9 cellular contexts compared by ENCODE assay signal in genomic region chr1:161133220-161133740, GRCh38. TPM values are rescaled to one million over a fixed set of nuclear protein-coding genes. Genes with fewer than 3 reads are reported as not detected.
DNase-seq lines count a peak whose midpoint lies in the region; ATAC-seq, FAIRE-seq and TF ChIP-seq lines count a peak whose summit lies in the region.
"Had no signal": no experiment of that assay in that cellular context is flagged by ENCODE, and none has a peak within 500 bp of the region (broad histone marks: within the 10 kb centered on the region; RNA-seq: fewer than 3 reads in every experiment).

No MANE protein-coding gene starts in this region.

- no peak overlapping the region for H2BK12ac ChIP-seq in H9 (ENCODE audit: insufficient read length, low read depth, low read length)

- no peak overlapping the region for H3K4ac ChIP-seq in H9 (ENCODE audit: low read depth, low read length)

- H3T11ph ChIP-seq in H9 (ENCODE audit: low read length) = no peak overlapping the region

- no peak overlapping the region for H4K5ac ChIP-seq in H9 (ENCODE audit: insufficient read length, low read depth, low read length)

- peak overlapping the region; percentile 99 for H3K4me2 ChIP-seq in H9 (ENCODE audit: insufficient read depth, insufficient read length, low read length)

- H2BK15ac ChIP-seq in H9 (ENCODE audit: low read depth, low read length) = no peak overlapping the region

- peaks cover 18 to 19% of the 10 kb centered on the region in 2 experiments for H3K4me1 Mint-ChIP-seq in H9

- no peak for TF ChIP-seq CTCF in 22Rv1 (IDR thresholded peaks at IDR 0.05)
- TF ChIP-seq CTCF in H9 (conservative IDR thresholded peaks at IDR 0.05) = no peak
- no peak for TF ChIP-seq CTCF in VCaP (conservative IDR thresholded peaks at IDR 0.05)
- no peak for TF ChIP-seq CTCF in kidney (IDR thresholded peaks at IDR 0.05; ENCODE audit: borderline replicate concordance, extremely low read depth, insufficient read depth)

- no peak overlapping the region for H3K27ac Mint-ChIP-seq in H9
- H3K27ac Mint-ChIP-seq: activated naive CD8-positive, alpha-beta T cell treated with anti-CD3 and anti-CD28 coated beads, Interleukin-2, amount 10 ng/mL, durations not matched to agents 7 days and 5 days had no signal

- no peak overlapping the region for H4K8ac ChIP-seq in H9 (replicated peaks; ENCODE audit: insufficient read length, low read depth, low read length)

- peak overlapping the region; percentile 20 for H2BK5ac ChIP-seq in H9 (ENCODE audit: insufficient read length, low read length)

- H2BK120ac ChIP-seq in H9 (ENCODE audit: low read depth, low read length, poor library complexity, severe bottlenecking) = no peak overlapping the region

- H3K4me3 Mint-ChIP-seq in H9 = no peak overlapping the region

- H3K4me3 ChIP-seq in kidney (ENCODE audit: low read length in 2 of 2) = peak overlapping the region; percentile 94 to 96

- no CpG with 5 or more reads among the region's 11 CpGs for WGBS in H9 (ENCODE audit: extremely low coverage, insufficient read length, low lambda C conversion rate)

- H3K36me3 Mint-ChIP-seq in H9 (ENCODE audit: insufficient read depth in 1 of 3, low read depth in 3 of 3) = peaks cover 3 to 22% (median 18%) of the 10 kb centered on the region in 3 experiments; a peak in 5 of 7 replicates

- H2AFZ ChIP-seq in H9 (ENCODE audit: low read length) = peak overlapping the region; percentile 70

- H3K9me3 ChIP-seq in H9 (ENCODE audit: control insufficient read depth, low read depth, low read length) = no peaks in the 10 kb centered on the region
- no peaks in the 10 kb centered on the region for H3K9me3 ChIP-seq in kidney (ENCODE audit: control insufficient read depth in 1 of 2, low read length in 2 of 2)

- H4K20me1 ChIP-seq in H9 (ENCODE audit: control insufficient read depth, insufficient read depth, insufficient read length) = no peaks in the 10 kb centered on the region

- peak overlapping the region; percentile 18 for H3K56ac ChIP-seq in H9 (ENCODE audit: insufficient read length, low read depth, low read length)

- no peaks in the 10 kb centered on the region for H3K27me3 ChIP-seq in H9 (ENCODE audit: insufficient read depth, low read length)

- no peaks in the 10 kb centered on the region for H3K27me3 Mint-ChIP-seq in H9 (ENCODE audit: low read depth)
- H3K27me3 Mint-ChIP-seq: activated naive CD8-positive, alpha-beta T cell treated with anti-CD3 and anti-CD28 coated beads, Interleukin-2, amount 10 ng/mL, durations not matched to agents 7 days and 5 days had no signal

- no peak for FAIRE-seq in kidney (lab: Jason Lieb, UNC)

- in situ Hi-C loops in G401 (cut with HindIII; ENCODE audit: low sequenced_read_pairs) = no loop called here

- no peaks in the 10 kb centered on the region; a peak in 1 of 5 replicates for H3K9me3 Mint-ChIP-seq in H9
- H3K9me3 Mint-ChIP-seq: activated naive CD8-positive, alpha-beta T cell treated with anti-CD3 and anti-CD28 coated beads, Interleukin-2, amount 10 ng/mL, durations not matched to agents 7 days and 5 days had no signal

- DNase-seq in H9 (no peak), kidney (no peak), amniotic stem cell (lab: John Stamatoyannopoulos, UW) (no peak), G401 (ENCODE audit: low spot score) (no peak)
- DNase-seq in activated effector memory CD4-positive, alpha-beta T cell treated with anti-CD3 and anti-CD28 coated beads, Interleukin-2, amount 50 U/mL, for 16 hours = no peak

- H2BK20ac ChIP-seq in H9 (ENCODE audit: low read depth, low read length, poor library complexity, severe bottlenecking) = no peak overlapping the region

- H3K79me2 ChIP-seq in H9 (ENCODE audit: insufficient read depth, low read length) = peaks cover 6% of the 10 kb centered on the region; the same call in 1 of the 2 replicates

- H3K9ac ChIP-seq in H9 (ENCODE audit: extremely low read depth, insufficient read length, low read length) = peak overlapping the region; percentile 82
- H3K9ac ChIP-seq in kidney (ENCODE audit: low read length in 2 of 2) = peak overlapping the region; percentile 81 to 96

- H3K18ac ChIP-seq in H9 (ENCODE audit: insufficient read length, low read depth, low read length) = peak overlapping the region; percentile 67

- H3K4me1 ChIP-seq in H9 (ENCODE audit: insufficient read depth, low read length) = no peaks in the 10 kb centered on the region
- peaks cover 7 to 16% of the 10 kb centered on the region in 2 donors for H3K4me1 ChIP-seq in kidney (ENCODE audit: control insufficient read depth in 1 of 2, insufficient read depth in 1 of 2, low read depth in 1 of 2, low read length in 2 of 2)

- no peak overlapping the region for H4K91ac ChIP-seq in H9 (ENCODE audit: insufficient read length, low read depth, low read length)

- H3K79me1 ChIP-seq in H9 (ENCODE audit: insufficient read depth, low read depth, low read length, poor library complexity, severe bottlenecking) = peaks cover 8% of the 10 kb centered on the region

- no peak for ATAC-seq in GM18520 (IDR thresholded peaks at IDR 0.05; ENCODE audit: unreplicated experiment)

- H3K27ac ChIP-seq in 22Rv1 (peak overlapping the region; percentile 99), H9 (ENCODE audit: insufficient read length, low read depth, low read length) (peak overlapping the region; percentile 92), VCaP (peak overlapping the region; percentile 96), kidney (ENCODE audit: low read depth in 2 of 2, low read length in 2 of 2) (peak overlapping the region; percentile 96 to 99)

- H3K14ac ChIP-seq in H9 (ENCODE audit: insufficient read depth, low read length) = peak overlapping the region; percentile 59; the same call in 1 of the 2 replicates

- H3K36me3 ChIP-seq in kidney (ENCODE audit: control insufficient read depth in 1 of 2, insufficient read depth in 2 of 2, low read length in 2 of 2) = peaks cover 5 to 9% of the 10 kb centered on the region in 2 donors

- H2AK5ac ChIP-seq in H9 (ENCODE audit: insufficient read length, low read length) = no peak overlapping the region

- intact Hi-C loops in kidney (cut with DNase I) = no loop called here

- H3K23me2 ChIP-seq in H9 (ENCODE audit: insufficient read length, low read depth, low read length, poor library complexity, severe bottlenecking) = peaks cover 13% of the 10 kb centered on the region

- no peak overlapping the region for H3K23ac ChIP-seq in H9 (ENCODE audit: insufficient read length, low read depth, low read length)

RNA-seq across cellular contexts. Expression of gene DEDD, which starts 0.8 kb away (rescaled TPM):
- total RNA-seq in H9 (2021) (44.7 and 46.7 TPM in 2 replicates), kidney (37.2 TPM)
- polyA plus RNA-seq in kidney (ENCODE audit: insufficient read depth, low read depth, low replicate concordance) = 23.2 TPM
- total RNA-seq in G401 (2014; rRNA removed; shearing (Covaris generic)) = 22.9 and 48.1 TPM in 2 replicates

RNA-seq across cellular contexts. Expression of gene NIT1, which starts 15.4 kb away (rescaled TPM):
- total RNA-seq in H9 (2021) = 39.0 and 39.6 TPM in 2 replicates
- total RNA-seq in kidney = 42.3 TPM
- 91.5 TPM for polyA plus RNA-seq in kidney (ENCODE audit: insufficient read depth, low read depth, low replicate concordance)
- 19.4 and 22.3 TPM in 2 replicates for total RNA-seq in G401 (2014; rRNA removed; shearing (Covaris generic))

RNA-seq across cellular contexts. Expression of gene PFDN2, which starts 15.4 kb away (rescaled TPM):
- 71.8 and 76.1 TPM in 2 replicates for total RNA-seq in H9 (2021)
- total RNA-seq in kidney = 46.7 TPM
- 149 TPM for polyA plus RNA-seq in kidney (ENCODE audit: insufficient read depth, low read depth, low replicate concordance)
- 17.5 and 20.8 TPM in 2 replicates for total RNA-seq in G401 (2014; rRNA removed; shearing (Covaris generic))

RNA-seq across cellular contexts. Expression of gene UFC1, which starts 20.5 kb away (rescaled TPM):
- total RNA-seq in H9 (2021) (93.4 and 93.5 TPM in 2 replicates), kidney (96.9 TPM)
- 175 TPM for polyA plus RNA-seq in kidney (ENCODE audit: insufficient read depth, low read depth, low replicate concordance)
- total RNA-seq in G401 (2014; rRNA removed; shearing (Covaris generic)) = 70.8 and 72.9 TPM in 2 replicates

RNA-seq across cellular contexts. Expression of gene USP21, which starts 26.0 kb away (rescaled TPM):
- total RNA-seq in H9 (2021) (17.9 and 18.4 TPM in 2 replicates), kidney (26.3 TPM)
- polyA plus RNA-seq in kidney (ENCODE audit: insufficient read depth, low read depth, low replicate concordance) = 27.7 TPM
- total RNA-seq in G401 (2014; rRNA removed; shearing (Covaris generic)) = 3.3 and 8.3 TPM in 2 replicates
